In the genomic region with DNA sequence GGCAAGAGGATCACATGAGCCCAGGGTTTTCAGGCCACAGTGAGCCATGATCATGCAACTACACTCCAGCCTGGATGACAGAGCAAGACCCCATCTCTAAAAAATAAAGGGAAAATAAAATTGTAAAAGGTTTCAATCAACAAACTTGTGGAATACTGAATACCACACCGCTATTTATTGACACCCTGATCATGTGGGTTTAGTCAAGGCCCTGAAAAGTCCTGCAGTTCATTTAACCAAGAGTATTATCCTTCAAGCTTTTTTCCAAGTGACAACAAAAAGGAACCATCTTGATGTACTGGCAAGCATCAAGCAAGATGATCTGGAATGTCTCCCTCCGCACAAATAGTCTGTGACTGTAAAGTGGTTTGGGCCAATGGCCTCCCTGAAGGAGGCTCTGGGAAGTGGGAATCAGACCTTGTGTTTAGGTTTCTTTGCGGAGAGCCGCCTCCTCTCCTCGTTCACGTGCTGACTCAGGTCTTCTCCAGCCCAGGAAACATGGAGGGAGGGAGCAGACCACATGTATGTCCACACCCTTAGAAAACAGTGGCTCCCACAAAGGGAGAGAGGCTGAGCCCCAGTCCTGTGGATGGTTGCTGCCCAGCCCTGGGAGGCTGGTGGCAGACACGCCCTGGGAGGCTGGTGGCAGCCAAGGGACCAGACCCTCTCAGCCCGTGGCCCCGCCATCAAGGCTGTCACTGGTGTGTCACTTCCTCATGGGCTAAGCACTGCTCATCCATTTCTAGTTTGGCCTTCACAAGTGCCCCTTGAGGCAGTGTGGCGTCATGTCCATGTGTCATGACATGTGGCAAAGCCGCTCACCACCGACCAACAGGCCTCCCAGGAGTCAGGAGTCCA, we compare ENCODE assay signal across 1 cellular context.
TF ChIP-seq lines count a peak whose summit lies in the region.

No MANE protein-coding gene starts in this region.

TF ChIP-seq in K562, 482 proteins besides CTCF, POLR2A, EP300 and RAD21:
- no peak for TF ChIP-seq ZNF668 (CRISPR knock-in tag; IDR thresholded peaks at IDR 0.05)
- TF ChIP-seq ETV1 (tag; conservative IDR thresholded peaks at IDR 0.05; ENCODE audit: low read depth) = no peak
- TF ChIP-seq C11orf30 (IDR thresholded peaks at IDR 0.05; ENCODE audit: low read depth) = peak; percentile 34; the same call in 1 of the 2 replicates
- no peak for TF ChIP-seq TCF7L2 (IDR thresholded peaks at IDR 0.05; ENCODE audit: low read depth, low read length)
- TF ChIP-seq FIP1L1 (IDR thresholded peaks at IDR 0.05; ENCODE audit: low read depth, low read length, poor library complexity, severe bottlenecking) = no peak
- no peak for TF ChIP-seq SMC3 (conservative IDR thresholded peaks at IDR 0.05; ENCODE audit: insufficient read depth, low read depth, low read length)
- TF ChIP-seq ZNF239 (CRISPR knock-in tag; IDR thresholded peaks at IDR 0.05) = peak; percentile 87
- TF ChIP-seq HNRNPUL1 (IDR thresholded peaks at IDR 0.05; ENCODE audit: low read length) = no peak
- peak; percentile 25; the same call in 1 of the 2 replicates for TF ChIP-seq MAFG (tag; conservative IDR thresholded peaks at IDR 0.05)
- TF ChIP-seq MXI1 (IDR thresholded peaks at IDR 0.05; ENCODE audit: low read depth, low read length) = no peak
- peak; percentile 51 for TF ChIP-seq ZNF316 (IDR thresholded peaks at IDR 0.05)
- no peak for TF ChIP-seq SAFB (IDR thresholded peaks at IDR 0.05; ENCODE audit: borderline replicate concordance, low read depth, low read length)
- no peak for TF ChIP-seq MLX (CRISPR knock-in tag; conservative IDR thresholded peaks at IDR 0.05)
